Comparison of ENCODE assay signal across 19 cellular contexts in the genomic region with DNA sequence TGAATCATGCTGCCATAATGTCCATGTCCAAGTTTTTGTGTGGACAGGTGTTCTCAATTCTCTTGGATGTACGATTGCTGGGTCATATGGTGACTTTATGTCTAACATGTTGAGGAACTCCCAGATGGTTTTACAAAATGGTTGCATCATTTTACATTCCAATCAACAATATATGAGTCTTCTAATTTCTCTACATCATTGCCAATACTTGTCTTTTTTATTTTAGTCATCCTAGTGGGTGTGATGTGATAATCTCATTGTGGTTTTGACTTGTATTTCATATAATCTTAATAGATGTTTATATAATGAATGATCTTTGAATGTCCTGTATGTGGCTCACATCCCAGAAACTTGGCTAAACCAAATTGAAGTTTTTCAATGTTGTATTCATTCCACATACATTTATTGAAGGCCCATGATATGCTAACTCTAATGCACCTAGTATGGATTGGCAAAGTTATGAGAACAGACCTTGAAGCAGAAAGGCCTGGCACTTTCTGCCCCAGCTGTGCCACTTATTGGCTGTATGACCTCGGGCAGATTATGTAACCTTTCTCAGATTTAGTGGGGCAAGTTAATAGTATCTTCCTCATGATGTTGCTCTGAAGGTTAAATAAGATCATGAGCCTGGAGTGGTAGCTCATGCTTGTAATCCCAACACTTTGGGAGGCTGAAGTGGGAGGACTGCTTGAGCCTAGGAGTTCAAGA.
DNase-seq lines count a peak whose midpoint lies in the region; ATAC-seq and TF ChIP-seq lines count a peak whose summit lies in the region.
"Had no signal": no experiment of that assay in that cellular context is flagged by ENCODE, and none has a peak within 500 bp of the region (broad histone marks: within the 10 kb centered on the region; RNA-seq: fewer than 3 reads in every experiment).

No MANE protein-coding gene starts in this region.

- TF ChIP-seq CTCF in AG10803 (conservative IDR thresholded peaks at IDR 0.05; ENCODE audit: low read length) = no peak

- H3K4me3 ChIP-seq in AG10803 (ENCODE audit: low read length) = no peak overlapping the region
- H3K4me3 ChIP-seq: body of pancreas, pancreas, testis had no signal

- DNase-seq in AG10803 (ENCODE audit: low read depth) (peak; percentile 83), LHCN-M2 (ENCODE audit: low read depth) (peak; percentile 15), dedifferentiated amniotic fluid mesenchymal stem cell (ENCODE audit: extremely low spot score) (peak; percentile 29), iris pigment epithelial cell (ENCODE audit: low read depth) (peak; percentile 48), NCI-H1930 (lab: John Stamatoyannopoulos, UW) (no peak), NCI-H2227 treated with DMSO at 0.1 percent for 48 hours (lab: John Stamatoyannopoulos, UW) (no peak)
- no peak for DNase-seq in activated CD8-positive, alpha-beta memory T cell treated with anti-CD3 and anti-CD28 coated beads, Interleukin-2, amount 50 U/mL, for 4 hours
- DNase-seq: activated CD4-positive, alpha-beta T cell treated with anti-CD3 and anti-CD28 coated beads for 48 hours; AML-193; body of pancreas; DMS79; left cardiac atrium; naive thymus-derived CD4-positive, alpha-beta T cell; pancreas; SHP77 treated with DMSO at 0.1 percent for 48 hours; testis had no signal

- no peak for ATAC-seq in HG02884 (IDR thresholded peaks at IDR 0.05; ENCODE audit: unreplicated experiment)
- ATAC-seq: activated naive CD4-positive, alpha-beta T cell treated with anti-CD3 and anti-CD28 coated beads, Interleukin-2, amount 50 U/mL, for 72 hours; body of pancreas; left cardiac atrium; naive thymus-derived CD4-positive, alpha-beta T cell; pancreas; sciatic nerve had no signal

Comparison
In these comparisons a context has a peak if more than half of its experiments do, and no peak if none do; other contexts are left out.
1. DNase-seq: peak in AG10803 (single experiment), LHCN-M2 (single experiment), dedifferentiated amniotic fluid mesenchymal stem cell (single experiment) and iris pigment epithelial cell (single experiment); none in NCI-H1930 (0 of 2), NCI-H2227 treated with DMSO at 0.1 percent for 48 hours (single experiment) and activated CD8-positive, alpha-beta memory T cell treated with anti-CD3 and anti-CD28 coated beads, Interleukin-2, amount 50 U/mL, for 4 hours (single experiment).